Comparison of ENCODE assay signal across 8 cellular contexts in genomic region chr7:129055294-129055816, GRCh38. TPM values are rescaled to one million over a fixed set of nuclear protein-coding genes. Genes with fewer than 3 reads are reported as not detected.
DNase-seq lines count a peak whose midpoint lies in the region; ATAC-seq and TF ChIP-seq lines count a peak whose summit lies in the region.

No MANE protein-coding gene starts in this region.

- intact Hi-C loops in activated CD4-positive, alpha-beta T cell treated with anti-CD3 and anti-CD28 coated beads for 36 hours (cut with DNase I, micrococcal nuclease): loop anchor here (1.0 to 10.0 kb wide), 6 partner anchors 36 to 1471 kb away; partner anchors contain the start of genes ARF5 (in 1 of the 2), CALU (in 1 of the 2), GCC1 (in 1 of the 2) and RBM28 (in 1 of the 2)
- intact Hi-C loops in body of pancreas (cut with DNase I): no loop called here

- H3K36me3 ChIP-seq in body of pancreas (replicated peaks in 1 of 2; ENCODE audit: insufficient read depth in 1 of 2, low read depth in 2 of 2): no peaks in the 10 kb centered on the region
- H3K36me3 ChIP-seq in liver (ENCODE audit: control insufficient read depth in 4 of 4, insufficient read depth in 3 of 4, low read depth in 1 of 4, low read length in 3 of 4): no peaks in the 10 kb centered on the region
- H3K36me3 ChIP-seq in upper lobe of left lung: no peaks in the 10 kb centered on the region

- WGBS in body of pancreas, 2 donors: 7 to 8% methylated on average over 9 of the region's 9 CpGs
- WGBS in liver: 10% methylated on average over 9 of the region's 9 CpGs
- WGBS in upper lobe of left lung, 2 donors: 13 to 27% methylated on average over 3 to 9 of the region's 9 CpGs

- POLR2A ChIA-PET in activated CD4-positive, alpha-beta T cell treated with anti-CD3 and anti-CD28 coated beads for 36 hours (lab: Charles Lee): interaction anchor here (0.7 to 1.4 kb wide), 2 partner anchors 92 to 620 kb away, joined by 3 to 7 read pairs; no protein-coding TSS in a partner anchor

- H3K27me3 ChIP-seq in body of pancreas: no peaks in the 10 kb centered on the region
- no peaks in the 10 kb centered on the region for H3K27me3 ChIP-seq in liver (ENCODE audit: control insufficient read depth in 4 of 4, insufficient read depth in 4 of 4, low read length in 3 of 4)
- no peaks in the 10 kb centered on the region for H3K27me3 ChIP-seq in upper lobe of left lung

- peak overlapping the region; percentile 83 to 89 for H3K9ac ChIP-seq in liver (ENCODE audit: low read depth in 1 of 2, low read length in 2 of 2)

- no peak for TF ChIP-seq EP300 in upper lobe of left lung (IDR thresholded peaks at IDR 0.05)

- H3K27me3 Mint-ChIP-seq in activated CD4-positive, alpha-beta T cell treated with anti-CD3 and anti-CD28 coated beads for 36 hours: peaks cover 3% of the 10 kb centered on the region

- H3K4me3 Mint-ChIP-seq in activated CD4-positive, alpha-beta T cell treated with anti-CD3 and anti-CD28 coated beads for 36 hours: peak overlapping the region; percentile 89

- no peak for TF ChIP-seq RAD21 in liver (IDR thresholded peaks at IDR 0.05)

- peaks cover 12% of the 10 kb centered on the region for H3K36me3 Mint-ChIP-seq in activated CD4-positive, alpha-beta T cell treated with anti-CD3 and anti-CD28 coated beads for 36 hours (ENCODE audit: low read depth)

- H3K4me1 ChIP-seq in body of pancreas (peaks cover 29% of the 10 kb centered on the region), liver (ENCODE audit: control insufficient read depth in 4 of 4, insufficient read depth in 4 of 4, low read length in 3 of 4) (peaks cover 6 to 30% (median 25%) of the 10 kb centered on the region in 4 donors), upper lobe of left lung (peaks cover 19 to 36% (median 23%) of the 10 kb centered on the region in 4 donors)

- H3K9me3 Mint-ChIP-seq in activated CD4-positive, alpha-beta T cell treated with anti-CD3 and anti-CD28 coated beads for 36 hours (ENCODE audit: low read depth): no peaks in the 10 kb centered on the region

- peaks cover 26% of the 10 kb centered on the region for H3K4me1 Mint-ChIP-seq in activated CD4-positive, alpha-beta T cell treated with anti-CD3 and anti-CD28 coated beads for 36 hours

- peak; percentile 16 for ATAC-seq in activated CD4-positive, alpha-beta T cell treated with anti-CD3 and anti-CD28 coated beads for 36 hours
- peak; percentile 21 for ATAC-seq in HG03378 (IDR thresholded peaks at IDR 0.05; ENCODE audit: unreplicated experiment)
- peak; percentile 22 for ATAC-seq in body of pancreas
- ATAC-seq in upper lobe of left lung (ENCODE audit: low FRiP score in 2 of 2): peak; percentile 53 to 62

- no peak for TF ChIP-seq POLR2A in body of pancreas (IDR thresholded peaks at IDR 0.05)
- no peak for TF ChIP-seq POLR2A in upper lobe of left lung (IDR thresholded peaks at IDR 0.05)

- peak overlapping the region; percentile 87 to 98 for H3K4me3 ChIP-seq in body of pancreas
- peak overlapping the region; percentile 79 to 96 (median 85) for H3K4me3 ChIP-seq in liver (ENCODE audit: low read depth in 1 of 3, low read length in 3 of 3)
- peak overlapping the region in 3 of 4 donors; percentile 86 to 93 (median 89) for H3K4me3 ChIP-seq in upper lobe of left lung

- TF ChIP-seq CTCF in body of pancreas (IDR thresholded peaks at IDR 0.05) (no peak), liver (IDR thresholded peaks at IDR 0.05; ENCODE audit: low read depth, low read length, missing input control) (no peak), upper lobe of left lung (IDR thresholded peaks at IDR 0.05) (no peak)

- peak overlapping the region; percentile 99 for H3K27ac Mint-ChIP-seq in activated CD4-positive, alpha-beta T cell treated with anti-CD3 and anti-CD28 coated beads for 36 hours

- DNase-seq in activated CD4-positive, alpha-beta T cell treated with anti-CD3 and anti-CD28 coated beads for 36 hours: no peak
- no peak for DNase-seq in activated CD4-positive, alpha-beta T cell treated with anti-CD3 and anti-CD28 coated beads, Interleukin-2, amount 50 U/mL, for 4 hours
- DNase-seq in body of pancreas (no peak), upper lobe of left lung (no peak), T-helper 9 cell (no peak), SHP77 (lab: John Stamatoyannopoulos, UW) (no peak)

- H3K27ac ChIP-seq in body of pancreas (peak overlapping the region; percentile 90 to 99 (median 94)), liver (ENCODE audit: low read depth in 1 of 2, low read length in 2 of 2) (peak overlapping the region; percentile 94 to 97), upper lobe of left lung (peak overlapping the region; percentile 93 to 97 (median 95))

- CTCF ChIA-PET in activated CD4-positive, alpha-beta T cell treated with anti-CD3 and anti-CD28 coated beads for 36 hours (lab: Charles Lee): interaction anchor here (0.6 to 1.2 kb wide), 5 partner anchors 33 to 193 kb away, joined by 3 to 6 read pairs (median 3); partner anchors contain the start of gene ATP6V1F

- H3K9me3 ChIP-seq in body of pancreas: no peaks in the 10 kb centered on the region
- H3K9me3 ChIP-seq in liver (ENCODE audit: control insufficient read depth in 4 of 4, low read length in 3 of 4): no peaks in the 10 kb centered on the region
- no peaks in the 10 kb centered on the region for H3K9me3 ChIP-seq in upper lobe of left lung

TF ChIP-seq in liver, 16 proteins besides CTCF, POLR2A, EP300 and RAD21:
- TF ChIP-seq ZBTB33 (IDR thresholded peaks at IDR 0.05) (no peak), FOXA2 (IDR thresholded peaks at IDR 0.05) (no peak), REST (IDR thresholded peaks at IDR 0.05) (no peak), NR2F2 (IDR thresholded peaks at IDR 0.05) (no peak), HNF4G (IDR thresholded peaks at IDR 0.05) (no peak), FOXA1 (IDR thresholded peaks at IDR 0.05) (no peak), JUND (IDR thresholded peaks at IDR 0.05) (no peak), YY1 (IDR thresholded peaks at IDR 0.05) (no peak), SP1 (IDR thresholded peaks at IDR 0.05) (no peak), RXRA (IDR thresholded peaks at IDR 0.05) (no peak), EGR1 (IDR thresholded peaks at IDR 0.05; ENCODE audit: low read depth in 2 of 2) (no peak), GABPA (IDR thresholded peaks at IDR 0.05 in 1 of 2, conservative IDR thresholded peaks at IDR 0.05 in 1 of 2) (no peak), TAF1 (conservative IDR thresholded peaks at IDR 0.05) (no peak), HNF4A (conservative IDR thresholded peaks at IDR 0.05) (no peak)

RNA-seq across cellular contexts. Expression of gene TNPO3, which starts 0.4 kb away (rescaled TPM):
- total RNA-seq in activated CD4-positive, alpha-beta T cell treated with anti-CD3 and anti-CD28 coated beads for 36 hours: 10 to 100 TPM; 57.7 to 60.5 TPM
- total RNA-seq in body of pancreas (10 to 100 TPM; 15.8 to 23.9 TPM), liver (10 to 100 TPM; 26.5 to 38.9 TPM), upper lobe of left lung (10 to 100 TPM; 21.6 to 37.7 (median 33.0) TPM)
- polyA plus RNA-seq in liver: 10 to 100 TPM in 1 of 2 donors, 1 to 10 TPM in 1; 9.2 to 13.6 TPM
